21 cellular contexts compared by ENCODE assay signal in genomic region chr4:5003372-5003857, GRCh38. TPM values are rescaled to one million over a fixed set of nuclear protein-coding genes. Genes with fewer than 3 reads are reported as not detected.
"Had no signal": no experiment of that assay in that cellular context is flagged by ENCODE, and none has a peak within 500 bp of the region (broad histone marks: within the 10 kb centered on the region; RNA-seq: fewer than 3 reads in every experiment).

No MANE protein-coding gene starts in this region.

- DNase-seq: activated CD4-positive, alpha-beta T cell treated with anti-CD3 and anti-CD28 coated beads, Interleukin-2, amount 10 ng/mL, durations not matched to agents 24 days and 14 days; activated CD8-positive, alpha-beta memory T cell treated with anti-CD3 and anti-CD28 coated beads, Interleukin-2, amount 10 ng/mL, durations not matched to agents 7 days and 5 days; activated CD8-positive, alpha-beta T cell treated with anti-CD3 and anti-CD28 coated beads for 36 hours; activated gamma-delta T cell treated with Interleukin-2 at 50 U/mL for 16 hours; activated T-cell treated with anti-CD3 and anti-CD28 coated beads for 4 hours; anterior cingulate cortex; body of pancreas; effector CD8-positive, alpha-beta T cell; foreskin melanocyte; hippocampal formation; spleen; stimulated activated CD4-positive, alpha-beta T cell treated with anti-CD3 and anti-CD28 coated beads, Interleukin-4, amount 100 ng/mL, for 1 hour; stimulated activated naive CD4-positive, alpha-beta T cell; T1000 had no signal

- H3K36me3 ChIP-seq: cardiac muscle cell, prostate gland, spleen, thoracic aorta had no signal

- H3K4me1 ChIP-seq: body of pancreas, prostate gland, spleen had no signal

- ATAC-seq: activated CD4-positive, CD25-positive, alpha-beta regulatory T cell treated with anti-CD3 and anti-CD28 coated beads, Interleukin-2, amount 50 U/mL, for 24 hours; activated CD8-positive, alpha-beta memory T cell treated with anti-CD3 and anti-CD28 coated beads, Interleukin-2, amount 10 ng/mL, durations not matched to agents 7 days and 5 days; activated CD8-positive, alpha-beta T cell treated with anti-CD3 and anti-CD28 coated beads for 36 hours; body of pancreas; esophagus mucosa; natural killer cell treated with Interleukin-12 subunit alpha and Interleukin-12 subunit beta and Interleukin-15 and Interleukin-18, amount 100 ng/mL, for 72 hours had no signal

- H3K27me3 ChIP-seq: cardiac muscle cell had no signal

- H3K27ac ChIP-seq: body of pancreas, cardiac muscle cell, prostate gland, spleen, thoracic aorta, VCaP had no signal

- H3K4me3 ChIP-seq: body of pancreas, cardiac muscle cell, prostate gland, spleen, thoracic aorta had no signal

- H3K9me3 ChIP-seq: body of pancreas, prostate gland, spleen, thoracic aorta had no signal

RNA-seq across cellular contexts. Expression of gene CYTL1, which starts 15.8 kb away (rescaled TPM):
- total RNA-seq: activated CD4-positive, alpha-beta T cell treated with anti-CD3 and anti-CD28 coated beads, Interleukin-2, amount 10 ng/mL, durations not matched to agents 24 days and 14 days; activated CD8-positive, alpha-beta memory T cell treated with anti-CD3 and anti-CD28 coated beads, Interleukin-2, amount 10 ng/mL, durations not matched to agents 7 days and 5 days; activated CD8-positive, alpha-beta T cell treated with anti-CD3 and anti-CD28 coated beads for 36 hours; natural killer cell treated with Interleukin-12 subunit alpha and Interleukin-12 subunit beta and Interleukin-15 and Interleukin-18, amount 100 ng/mL, for 72 hours had no signal

RNA-seq across cellular contexts. Expression of gene STK32B, which starts 47.9 kb away (rescaled TPM):
- total RNA-seq: activated CD4-positive, alpha-beta T cell treated with anti-CD3 and anti-CD28 coated beads, Interleukin-2, amount 10 ng/mL, durations not matched to agents 24 days and 14 days; activated CD8-positive, alpha-beta memory T cell treated with anti-CD3 and anti-CD28 coated beads, Interleukin-2, amount 10 ng/mL, durations not matched to agents 7 days and 5 days; activated CD8-positive, alpha-beta T cell treated with anti-CD3 and anti-CD28 coated beads for 36 hours; cardiac muscle cell; natural killer cell treated with Interleukin-12 subunit alpha and Interleukin-12 subunit beta and Interleukin-15 and Interleukin-18, amount 100 ng/mL, for 72 hours had no signal
